ENCODE assay signal across 14 cellular contexts in genomic region chr2:191206613-191207471, GRCh38. TPM values are rescaled to one million over a fixed set of nuclear protein-coding genes. Genes with fewer than 3 reads are reported as not detected.
DNase-seq lines count a peak whose midpoint lies in the region; ATAC-seq, FAIRE-seq and TF ChIP-seq lines count a peak whose summit lies in the region.
"Had no signal": no experiment of that assay in that cellular context is flagged by ENCODE, and none has a peak within 500 bp of the region (broad histone marks: within the 10 kb centered on the region; RNA-seq: fewer than 3 reads in every experiment).

No MANE protein-coding gene starts in this region.

- H3K27me3 Mint-ChIP-seq in activated T-cell treated with anti-CD3 and anti-CD28 coated beads, Interleukin-2, amount 50 U/mL, for 24 hours, result no peaks in the 10 kb centered on the region

- H3K9me3 Mint-ChIP-seq in activated T-cell treated with anti-CD3 and anti-CD28 coated beads, Interleukin-2, amount 50 U/mL, for 24 hours, result peaks cover 10% of the 10 kb centered on the region

- peak overlapping the region; percentile 57 for H3K4me3 Mint-ChIP-seq in activated T-cell treated with anti-CD3 and anti-CD28 coated beads, Interleukin-2, amount 50 U/mL, for 24 hours

- CTCF ChIA-PET in HepG2 (lab: Yijun Ruan, JAX; ENCODE audit: low intra/inter-chr PET ratio, low total read pairs), result no interaction called here

- POLR2A ChIA-PET in HepG2 (lab: Yijun Ruan, JAX), result no interaction called here

- TF ChIP-seq EP300 in HepG2 (IDR thresholded peaks at IDR 0.05; ENCODE audit: low read depth in 2 of 2, low read length in 2 of 2) (no peak), HepG2 (CRISPR knock-in tag; IDR thresholded peaks at IDR 0.05; ENCODE audit: borderline replicate concordance) (no peak)

- H3K36me3 ChIP-seq in liver (ENCODE audit: control insufficient read depth in 4 of 4, insufficient read depth in 3 of 4, low read depth in 1 of 4, low read length in 3 of 4), result no peaks in the 10 kb centered on the region
- H3K36me3 ChIP-seq in HepG2 (replicated peaks in 1 of 2; ENCODE audit: control insufficient read depth in 1 of 2, insufficient read depth in 2 of 2, low read length in 2 of 2), result no peaks in the 10 kb centered on the region
- no peaks in the 10 kb centered on the region for H3K36me3 ChIP-seq in thymus (ENCODE audit: control insufficient read depth, insufficient read depth)
- no peaks in the 10 kb centered on the region for H3K36me3 ChIP-seq in H7 (replicated peaks; ENCODE audit: control insufficient read depth, insufficient read depth, low read length)
- H3K36me3 ChIP-seq: BE2C, breast epithelium, sigmoid colon had no signal

- H3K27ac Mint-ChIP-seq in activated T-cell treated with anti-CD3 and anti-CD28 coated beads, Interleukin-2, amount 50 U/mL, for 24 hours, result peak overlapping the region; percentile 79

- in situ Hi-C loops in HepG2 (cut with HindIII; ENCODE audit: extremely low pct_ligation_motif_present, low pct_unique_long_range_greater_than_20kb), result no loop called here

- no peak overlapping the region for H2AFZ ChIP-seq in HepG2 (ENCODE audit: low read length)

- no peak overlapping the region for H3K4me2 ChIP-seq in HepG2 (ENCODE audit: low read depth, low read length)

- no peaks in the 10 kb centered on the region for H3K36me3 Mint-ChIP-seq in activated T-cell treated with anti-CD3 and anti-CD28 coated beads, Interleukin-2, amount 50 U/mL, for 24 hours (ENCODE audit: low read depth)

- WGBS in liver, result 80% methylated on average over 13 of the region's 13 CpGs
- whole genome bisulfite sequencing in HepG2 (ENCODE audit: low lambda C conversion rate), result 59% methylated on average over 13 of the region's 13 CpGs
- WGBS in thymus, result 91% methylated on average over 13 of the region's 13 CpGs

- no peak for ATAC-seq in HepG2
- ATAC-seq in GM19397 (IDR thresholded peaks at IDR 0.05; ENCODE audit: unreplicated experiment), result no peak

- intact Hi-C loops in HepG2 (cut with micrococcal nuclease; ENCODE audit: unreplicated experiment), result no loop called here

- FAIRE-seq in HepG2 (lab: Jason Lieb, UNC), result no peak

- H4K20me1 ChIP-seq in HepG2 (ENCODE audit: insufficient read depth, low read length), result no peaks in the 10 kb centered on the region

- TF ChIP-seq RAD21 in liver (IDR thresholded peaks at IDR 0.05) (no peak), HepG2 (CRISPR knock-in tag; IDR thresholded peaks at IDR 0.05) (no peak)

- DNase-seq in HepG2 (ENCODE audit: low spot score) (no peak), kidney tubule cell (ENCODE audit: low spot score) (peak; percentile 50), H7 (no peak), NCI-H1048 (lab: John Stamatoyannopoulos, UW) (no peak)
- DNase-seq in activated T-cell treated with anti-CD3 and anti-CD28 coated beads, Interleukin-2, amount 50 U/mL, for 24 hours, result no peak
- DNase-seq: BE2C, NCI-H69, sigmoid colon had no signal

- H3K4me1 ChIP-seq in liver (ENCODE audit: control insufficient read depth in 4 of 4, insufficient read depth in 4 of 4, low read length in 3 of 4) (peaks cover 0 to 4% (median under 1%) of the 10 kb centered on the region in 4 donors), HepG2 (ENCODE audit: insufficient read depth, low read length) (no peaks in the 10 kb centered on the region), thymus (ENCODE audit: control insufficient read depth, insufficient read depth, low read length) (peaks cover 8% of the 10 kb centered on the region)
- H3K4me1 ChIP-seq: BE2C, breast epithelium, sigmoid colon had no signal

- TF ChIP-seq CTCF in liver (IDR thresholded peaks at IDR 0.05; ENCODE audit: low read depth, low read length, missing input control), result no peak
- no peak for TF ChIP-seq CTCF in HepG2 (CRISPR knock-in tag; IDR thresholded peaks at IDR 0.05)

- BruUV-seq in HepG2 (replicated peaks; lab: Mats Ljungman, UMichigan), result no TSS peak

- peaks cover 0 to 1% (median under 1%) of the 10 kb centered on the region in 4 donors for H3K9me3 ChIP-seq in liver (ENCODE audit: control insufficient read depth in 4 of 4, low read length in 3 of 4)
- peaks cover 2% of the 10 kb centered on the region; the same call in 1 of the 2 replicates for H3K9me3 ChIP-seq in HepG2 (ENCODE audit: low read length)
- H3K9me3 ChIP-seq in thymus (ENCODE audit: control insufficient read depth), result no peaks in the 10 kb centered on the region
- H3K9me3 ChIP-seq: BE2C, breast epithelium had no signal

- no peaks in the 10 kb centered on the region for H3K79me2 ChIP-seq in HepG2 (ENCODE audit: insufficient read depth, low read length)

- H3K4me1 Mint-ChIP-seq in activated T-cell treated with anti-CD3 and anti-CD28 coated beads, Interleukin-2, amount 50 U/mL, for 24 hours (ENCODE audit: low read depth), result peaks cover 42% of the 10 kb centered on the region

- H3K27ac ChIP-seq in liver (ENCODE audit: low read depth in 1 of 2, low read length in 2 of 2) (no peak overlapping the region), HepG2 (ENCODE audit: extremely low read length, insufficient read depth, low read length) (no peak overlapping the region), thymus (ENCODE audit: low read depth) (peak overlapping the region; percentile 53)
- H3K27ac ChIP-seq: breast epithelium, HL-60, sigmoid colon, SK-N-MC had no signal

- H3K27me3 ChIP-seq in liver (ENCODE audit: control insufficient read depth in 4 of 4, insufficient read depth in 4 of 4, low read length in 3 of 4) (no peaks in the 10 kb centered on the region), HepG2 (ENCODE audit: control insufficient read depth in 1 of 2, insufficient read depth in 2 of 2, low read length in 2 of 2) (no peaks in the 10 kb centered on the region), thymus (ENCODE audit: control insufficient read depth, insufficient read depth) (no peaks in the 10 kb centered on the region), H7 (ENCODE audit: control insufficient read depth, insufficient read depth, low read length) (no peaks in the 10 kb centered on the region)
- H3K27me3 ChIP-seq: BE2C, breast epithelium, sigmoid colon had no signal

- TF ChIP-seq POLR2A in HepG2 (IDR thresholded peaks at IDR 0.05; ENCODE audit: insufficient read depth in 1 of 2, low read depth in 2 of 2, low read length in 2 of 2), result no peak

- H3K9ac ChIP-seq in liver (ENCODE audit: low read depth in 1 of 2, low read length in 2 of 2) (no peak overlapping the region), HepG2 (ENCODE audit: insufficient read depth, low read depth, low read length) (no peak overlapping the region)

- H3K4me3 ChIP-seq in liver (ENCODE audit: low read depth in 1 of 3, low read length in 3 of 3) (no peak overlapping the region), HepG2 (replicated peaks in 1 of 3; ENCODE audit: insufficient read depth in 1 of 3, low read depth in 2 of 3, low read length in 3 of 3) (no peak overlapping the region), thymus (ENCODE audit: low read length) (no peak overlapping the region), H7 (ENCODE audit: insufficient read depth, low read depth, low read length) (no peak overlapping the region)
- H3K4me3 ChIP-seq: breast epithelium, sigmoid colon, SK-N-MC had no signal

RNA-seq across cellular contexts. Expression of gene MYO1B, which starts 38.4 kb away (rescaled TPM):
- 100 to 1,000 TPM in 1 of 2 donors, 10 to 100 TPM in 1; 66.5 to 434 TPM for total RNA-seq in liver
- polyA plus RNA-seq in liver, result 100 to 1,000 TPM in 1 of 2 donors, 10 to 100 TPM in 1; 98.3 to 135 TPM
- total RNA-seq in HepG2 (2016; rRNA removed; fragmentation: Illumina TruSeq; extraction: Trizol), result 89.8 and 134 TPM in 2 replicates
- 6.6 and 8.5 TPM in 2 replicates for total RNA-seq in HepG2 (2016; cell fraction: cytosol; rRNA removed; fragmentation: Illumina TruSeq; extraction: Trizol; ENCODE audit: low read depth)
- total RNA-seq in HepG2 (2016; cell fraction: insoluble cytoplasmic fraction; rRNA removed; fragmentation: Illumina TruSeq; extraction: Trizol), result 89.7 and 128 TPM in 2 replicates
- 27.4 and 29.4 TPM in 2 replicates for total RNA-seq in HepG2 (2016; cell fraction: membrane; rRNA removed; fragmentation: Illumina TruSeq; extraction: Trizol)
- 108 and 113 TPM in 2 replicates for total RNA-seq in HepG2 (2016; cell fraction: nucleus; rRNA removed; fragmentation: Illumina TruSeq; extraction: Trizol)
- 29.5 and 36.9 TPM in 2 replicates for polyA plus RNA-seq in HepG2 (2011; rRNA removed)
- polyA plus RNA-seq in HepG2 (2011; cell fraction: cytosol; rRNA removed), result 14.6 and 19.2 TPM in 2 replicates
- 34.7 and 34.9 TPM in 2 replicates for polyA plus RNA-seq in HepG2 (2011; cell fraction: nucleus; rRNA removed)
- polyA plus RNA-seq in HepG2 (2012), result 29.4 and 36.8 TPM in 2 replicates
- 2.2 and 2.6 TPM in 2 replicates for polyA plus RNA-seq in HepG2 (2016; cell fraction: cytosol; fragmentation: Illumina TruSeq; extraction: Trizol; ENCODE audit: low read depth)
- 101 and 106 TPM in 2 replicates for polyA plus RNA-seq in HepG2 (2016; cell fraction: insoluble cytoplasmic fraction; fragmentation: Illumina TruSeq; extraction: Trizol; ENCODE audit: low read depth)
- polyA plus RNA-seq in HepG2 (2016; cell fraction: membrane; fragmentation: Illumina TruSeq; extraction: Trizol; ENCODE audit: low read depth), result 8.4 and 10.5 TPM in 2 replicates
- polyA plus RNA-seq in HepG2 (2016; cell fraction: nucleus; fragmentation: Illumina TruSeq; extraction: Trizol; ENCODE audit: insufficient read depth, low read depth), result 79.1 and 80.1 TPM in 2 replicates
- 12.3 and 50.8 TPM in 2 replicates for polyA minus RNA-seq in HepG2 (2011; rRNA and poly(A)+ RNA removed; ENCODE audit: low replicate concordance)
- 45.9 and 51.5 TPM in 2 replicates for polyA minus RNA-seq in HepG2 (2011; cell fraction: cytosol; rRNA and poly(A)+ RNA removed)
- polyA minus RNA-seq in HepG2 (2011; cell fraction: nucleus; rRNA and poly(A)+ RNA removed), result 155 and 169 TPM in 2 replicates
- 28.5 TPM for polyA plus RNA-seq in thymus
- total RNA-seq in H7 (2014; rRNA removed; shearing (Covaris generic)), result 47.4 and 55.8 TPM in 2 replicates

RNA-seq across cellular contexts. Expression of gene STAT4, which starts 56.0 kb away (rescaled TPM):
- total RNA-seq in liver (1 to 10 TPM; 2.5 to 7.9 TPM), HepG2 (2016; rRNA removed; fragmentation: Illumina TruSeq; extraction: Trizol) (not detected in 2 replicates)
- polyA plus RNA-seq in liver (1 to 10 TPM in 1 of 2 donors, under 1 TPM in 1; 0.85 to 3.8 TPM), HepG2 (2011; rRNA removed) (0.37 and 0.40 TPM in 2 replicates), thymus (13.9 TPM)
- not detected in 2 replicates for total RNA-seq in HepG2 (2016; cell fraction: cytosol; rRNA removed; fragmentation: Illumina TruSeq; extraction: Trizol; ENCODE audit: low read depth)
- total RNA-seq in HepG2 (2016; cell fraction: insoluble cytoplasmic fraction; rRNA removed; fragmentation: Illumina TruSeq; extraction: Trizol), result 0.09 TPM in 1 of 2 replicates, not detected in the other
- 0.09 TPM in 1 of 2 replicates, not detected in the other for total RNA-seq in HepG2 (2016; cell fraction: membrane; rRNA removed; fragmentation: Illumina TruSeq; extraction: Trizol)
- total RNA-seq in HepG2 (2016; cell fraction: nucleus; rRNA removed; fragmentation: Illumina TruSeq; extraction: Trizol), result 0.43 TPM in 1 of 2 replicates, not detected in the other
- 0.14 and 0.19 TPM in 2 replicates for polyA plus RNA-seq in HepG2 (2011; cell fraction: cytosol; rRNA removed)
- polyA plus RNA-seq in HepG2 (2011; cell fraction: nucleus; rRNA removed), result 1.0 and 1.4 TPM in 2 replicates
- 0.20 and 0.23 TPM in 2 replicates for polyA plus RNA-seq in HepG2 (2012)
- polyA plus RNA-seq in HepG2 (2016; cell fraction: cytosol; fragmentation: Illumina TruSeq; extraction: Trizol; ENCODE audit: low read depth), result not detected in 2 replicates
- polyA plus RNA-seq in HepG2 (2016; cell fraction: insoluble cytoplasmic fraction; fragmentation: Illumina TruSeq; extraction: Trizol; ENCODE audit: low read depth), result not detected in 2 replicates
- not detected in 2 replicates for polyA plus RNA-seq in HepG2 (2016; cell fraction: membrane; fragmentation: Illumina TruSeq; extraction: Trizol; ENCODE audit: low read depth)
- polyA plus RNA-seq in HepG2 (2016; cell fraction: nucleus; fragmentation: Illumina TruSeq; extraction: Trizol; ENCODE audit: insufficient read depth, low read depth), result 0.16 and 0.21 TPM in 2 replicates
- 0.50 and 0.63 TPM in 2 replicates for polyA minus RNA-seq in HepG2 (2011; rRNA and poly(A)+ RNA removed; ENCODE audit: low replicate concordance)
- polyA minus RNA-seq in HepG2 (2011; cell fraction: cytosol; rRNA and poly(A)+ RNA removed), result 0.30 TPM in 1 of 2 replicates, not detected in the other
- 3.6 and 4.0 TPM in 2 replicates for polyA minus RNA-seq in HepG2 (2011; cell fraction: nucleus; rRNA and poly(A)+ RNA removed)
- total RNA-seq in H7 (2014; rRNA removed; shearing (Covaris generic)), result 0.41 and 1.5 TPM in 2 replicates
